ENCODE assay signal across 8 cellular contexts in the genomic region with DNA sequence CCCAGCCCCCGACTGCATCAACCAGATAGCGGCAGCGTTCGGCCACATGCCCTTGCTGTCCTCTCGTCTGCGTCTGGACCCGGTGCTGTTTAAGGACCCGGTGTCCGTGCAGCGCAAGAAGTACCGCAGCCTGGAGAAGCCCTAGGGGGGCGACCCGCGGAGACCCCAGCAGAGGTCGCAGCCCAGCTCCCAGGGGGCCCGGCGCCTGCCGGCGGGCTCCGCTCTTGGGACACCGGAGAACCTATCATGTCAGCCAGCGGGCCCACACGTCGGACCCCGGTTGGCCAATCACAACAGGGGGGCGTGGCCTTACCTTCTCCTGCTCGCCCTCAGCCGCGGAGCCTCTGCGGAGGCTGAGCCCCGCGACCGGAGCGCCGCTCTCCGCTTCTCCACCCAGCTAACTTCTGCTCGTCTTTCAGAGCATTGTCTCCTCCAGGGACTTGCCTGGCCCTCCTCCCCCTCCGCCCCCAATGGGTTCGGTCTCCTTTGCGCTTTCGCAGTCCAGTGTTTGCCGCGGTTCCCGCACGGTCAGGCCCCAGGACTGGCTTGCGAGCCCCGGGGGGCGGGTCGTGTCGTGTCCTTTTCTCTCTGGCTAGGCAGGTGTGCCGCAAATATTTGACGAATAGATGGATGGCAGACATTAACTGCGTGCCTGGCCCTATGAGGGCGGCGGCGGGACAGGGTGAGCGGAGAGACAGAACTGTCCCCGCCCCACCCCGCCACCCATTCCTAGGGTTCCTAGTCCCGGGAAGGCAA. TPM values are rescaled to one million over a fixed set of nuclear protein-coding genes. Genes with fewer than 3 reads are reported as not detected.
DNase-seq lines count a peak whose midpoint lies in the region; ATAC-seq and TF ChIP-seq lines count a peak whose summit lies in the region.

No MANE protein-coding gene starts in this region.

- no peaks in the 10 kb centered on the region for H3K36me3 Mint-ChIP-seq in activated CD4-positive, alpha-beta T cell treated with anti-CD3 and anti-CD28 coated beads for 36 hours (ENCODE audit: low read depth)

- peak overlapping the region; percentile 80 for H3K4me3 Mint-ChIP-seq in activated CD4-positive, alpha-beta T cell treated with anti-CD3 and anti-CD28 coated beads for 36 hours

- H3K27me3 Mint-ChIP-seq in activated CD4-positive, alpha-beta T cell treated with anti-CD3 and anti-CD28 coated beads for 36 hours = peaks cover 6% of the 10 kb centered on the region

- POLR2A ChIA-PET in activated CD4-positive, alpha-beta T cell treated with anti-CD3 and anti-CD28 coated beads for 36 hours (lab: Charles Lee) = no interaction called here

- peak; percentile 73 for ATAC-seq in GM19025 (IDR thresholded peaks at IDR 0.05; ENCODE audit: low read depth, unreplicated experiment)
- peak; percentile 91 for ATAC-seq in HG03354 (IDR thresholded peaks at IDR 0.05; ENCODE audit: poor library complexity, severe bottlenecking, unreplicated experiment)
- peak; percentile 98 for ATAC-seq in activated CD4-positive, alpha-beta T cell treated with anti-CD3 and anti-CD28 coated beads for 36 hours

- H3K4me1 Mint-ChIP-seq in activated CD4-positive, alpha-beta T cell treated with anti-CD3 and anti-CD28 coated beads for 36 hours = peaks cover 13% of the 10 kb centered on the region

- CTCF ChIA-PET in activated CD4-positive, alpha-beta T cell treated with anti-CD3 and anti-CD28 coated beads for 36 hours (lab: Charles Lee) = interaction anchor here (0.7 to 2.4 kb wide), 27 partner anchors 8 to 412 kb away, joined by 3 to 20 read pairs (median 4); a partner anchor contains a TSS

- H3K4me3 ChIP-seq in choroid plexus epithelial cell (ENCODE audit: low read depth, low read length) = peak overlapping the region; percentile 78

- DNase-seq in AG08396 (ENCODE audit: low spot score) = peak; percentile 97
- DNase-seq in NCI-H446 treated with DMSO at 0.1 percent for 48 hours (lab: John Stamatoyannopoulos, UW) = peak; percentile 91
- peak; percentile 97 for DNase-seq in activated CD4-positive, alpha-beta T cell treated with anti-CD3 and anti-CD28 coated beads for 36 hours
- DNase-seq in choroid plexus epithelial cell (ENCODE audit: low read depth) = peak; percentile 93
- DNase-seq in kidney tubule cell (ENCODE audit: low spot score) = peak; percentile 89
- peak; percentile 87 to 91 for DNase-seq in stimulated activated CD4-positive, alpha-beta T cell treated with anti-CD3 and anti-CD28 coated beads, Interleukin-15, amount 100 ng/mL, for 48 hours (ENCODE audit: low read depth in 2 of 2)

- peak overlapping the region; percentile 78 for H3K27ac Mint-ChIP-seq in activated CD4-positive, alpha-beta T cell treated with anti-CD3 and anti-CD28 coated beads for 36 hours

- H3K9me3 Mint-ChIP-seq in activated CD4-positive, alpha-beta T cell treated with anti-CD3 and anti-CD28 coated beads for 36 hours (ENCODE audit: low read depth) = no peaks in the 10 kb centered on the region

- intact Hi-C loops in activated CD4-positive, alpha-beta T cell treated with anti-CD3 and anti-CD28 coated beads for 36 hours (cut with DNase I, micrococcal nuclease) = loop anchor here (1.0 to 5.0 kb wide), 9 partner anchors 37 to 282 kb away; a partner anchor contains a TSS

- no peak for TF ChIP-seq CTCF in choroid plexus epithelial cell (conservative IDR thresholded peaks at IDR 0.05; ENCODE audit: low read depth, low read length)

RNA-seq across cellular contexts. Expression of a gene that starts 10.5 kb away (rescaled TPM):
- not detected for total RNA-seq in activated CD4-positive, alpha-beta T cell treated with anti-CD3 and anti-CD28 coated beads for 36 hours

RNA-seq across cellular contexts. Expression of a gene that starts 13.8 kb away (rescaled TPM):
- total RNA-seq in activated CD4-positive, alpha-beta T cell treated with anti-CD3 and anti-CD28 coated beads for 36 hours = not detected

RNA-seq across cellular contexts. Expression of a gene that starts 32.0 kb away (rescaled TPM):
- total RNA-seq in activated CD4-positive, alpha-beta T cell treated with anti-CD3 and anti-CD28 coated beads for 36 hours = not detected

RNA-seq across cellular contexts. Expression of a gene that starts 37.5 kb away (rescaled TPM):
- total RNA-seq in activated CD4-positive, alpha-beta T cell treated with anti-CD3 and anti-CD28 coated beads for 36 hours = 1 to 10 TPM; 6.6 to 7.9 TPM

Comparison
In these comparisons a context has a peak if more than half of its experiments do, and no peak if none do; other contexts are left out.
1. Peak in every context shown above with its lines: DNase-seq, ATAC-seq and H3K4me3 ChIP-seq.